ENCODE assay signal across 8 cellular contexts in genomic region chr18:47930844-47931706, GRCh38. TPM values are rescaled to one million over a fixed set of nuclear protein-coding genes. Genes with fewer than 3 reads are reported as not detected.
DNase-seq lines count a peak whose midpoint lies in the region; ATAC-seq, FAIRE-seq and TF ChIP-seq lines count a peak whose summit lies in the region.

No MANE protein-coding gene starts in this region.

- DNase-seq in NCI-H146 treated with DMSO at 0.1 percent for 48 hours (lab: John Stamatoyannopoulos, UW; ENCODE audit: unreplicated experiment), result peak; percentile 97
- peak; percentile 90 to 96 (median 93) for DNase-seq in T-helper 1 cell
- peak; percentile 73 to 98 (median 93) for DNase-seq in amygdala (lab: John Stamatoyannopoulos, UW)
- peak; percentile 98 for DNase-seq in left ventricle myocardium superior
- DNase-seq in psoas muscle, result peak; percentile 98 to 99
- peak; percentile 94 for DNase-seq in urothelium cell line (ENCODE audit: low spot score)

- H3K27ac ChIP-seq in psoas muscle, result peak overlapping the region; percentile 98

- intact Hi-C loops in left ventricle myocardium superior (cut with micrococcal nuclease), result no loop called here
- intact Hi-C loops in psoas muscle (cut with DNase I), result loop anchor here in 1 of 2 donors (5.0 kb wide), 1 partner anchor 91 kb away; no protein-coding TSS in a partner anchor

- 1% methylated on average over 72 to 122 of the region's 122 CpGs for WGBS in psoas muscle, 3 donors

- no peak for FAIRE-seq in urothelium cell line (lab: Jason Lieb, UNC)

- TF ChIP-seq POLR2A in GM15510 (IDR thresholded peaks at IDR 0.05; ENCODE audit: borderline replicate concordance, extremely low read depth, insufficient read length), result peak; percentile 66

- H3K4me1 ChIP-seq in psoas muscle, result peaks cover 32% of the 10 kb centered on the region

- ATAC-seq in HG02884 (IDR thresholded peaks at IDR 0.05; ENCODE audit: unreplicated experiment) (peak; percentile 86), left ventricle myocardium superior (peak; percentile 93), psoas muscle (peak; percentile 93 to 94 (median 94))

- no peak for TF ChIP-seq CTCF in psoas muscle (IDR thresholded peaks at IDR 0.05)

- H3K36me3 ChIP-seq in psoas muscle (ENCODE audit: insufficient read depth in 1 of 2, low read depth in 1 of 2), result no peaks in the 10 kb centered on the region

- H3K9me3 ChIP-seq in psoas muscle, result no peaks in the 10 kb centered on the region

- no peaks in the 10 kb centered on the region for H3K27me3 ChIP-seq in psoas muscle (ENCODE audit: insufficient read depth in 3 of 3, low read length in 2 of 3)

- H3K4me3 ChIP-seq in psoas muscle, result peak overlapping the region; percentile 86

RNA-seq across cellular contexts. Expression of gene SMAD2, which starts 0.6 kb away (rescaled TPM):
- 74.8 TPM for total RNA-seq in left ventricle myocardium superior
- total RNA-seq in psoas muscle, result 10 to 100 TPM; 60.1 to 76.4 (median 63.8) TPM
- polyA plus RNA-seq in psoas muscle, result 10 to 100 TPM; 28.3 to 59.1 (median 33.2) TPM

Comparison
In these comparisons a context has a peak if more than half of its experiments do, and no peak if none do; other contexts are left out.
1. Peak in every context shown above with its lines: DNase-seq, ATAC-seq, H3K4me3 ChIP-seq and H3K27ac ChIP-seq.